In genomic region chr16:87093804-87094203, GRCh38 we compare ENCODE assay signal across 36 cellular contexts.
"Had no signal": no experiment of that assay in that cellular context is flagged by ENCODE, and none has a peak within 500 bp of the region (broad histone marks: within the 10 kb centered on the region; RNA-seq: fewer than 3 reads in every experiment).

No MANE protein-coding gene starts in this region.

- H3K36me3 ChIP-seq: ascending aorta, breast epithelium, MG63 had no signal

- ATAC-seq: activated T-cell treated with anti-CD3 and anti-CD28 coated beads, Interleukin-2, amount 50 U/mL, for 72 hours; activated T-helper 17 cell treated with anti-CD3 and anti-CD28 coated beads, Interleukin-2, amount 50 U/mL, for 72 hours; Right ventricle myocardium inferior had no signal

- H3K27ac ChIP-seq: ascending aorta, breast epithelium, PC-9, RWPE1, VCaP had no signal

- DNase-seq: activated CD4-positive, alpha-beta memory T cell treated with anti-CD3 and anti-CD28 coated beads, Interleukin-2, amount 10 ng/mL, durations not matched to agents 7 days and 5 days; activated CD4-positive, alpha-beta T cell treated with anti-CD3 and anti-CD28 coated beads for 1 hour; activated CD4-positive, alpha-beta T cell treated with anti-CD3 and anti-CD28 coated beads for 48 hours; activated CD4-positive, CD25-positive, alpha-beta regulatory T cell; activated effector memory CD4-positive, alpha-beta T cell treated with anti-CD3 and anti-CD28 coated beads, Interleukin-2, amount 50 U/mL, for 16 hours; activated naive CD4-positive, alpha-beta T cell; activated naive CD4-positive, alpha-beta T cell treated with anti-CD3 and anti-CD28 coated beads, Interleukin-2, amount 50 U/mL, for 16 hours; activated naive CD8-positive, alpha-beta T cell treated with anti-CD3 and anti-CD28 coated beads for 36 hours; activated T-cell treated with anti-CD3 and anti-CD28 coated beads, Interleukin-2, amount 50 U/mL, for 1 hour; activated T-cell treated with anti-CD3 and anti-CD28 coated beads, Interleukin-2, amount 50 U/mL, for 72 hours; amniotic stem cell; Kasumi-1; KG1; MG63; NCI-H1092; NCI-H1436 treated with DMSO at 0.1 percent for 48 hours; NCI-H1694 treated with DMSO at 0.1 percent for 48 hours; NCI-H2029; NCI-H2107; NCI-H2171; NCI-H510A; NCI-H526; NCI-H748 treated with DMSO at 0.1 percent for 48 hours; NK-92 treated with Interleukin-12 subunit alpha and Interleukin-12 subunit beta, amount 100 ng/mL, for 24 hours; PC-9; SIG-M5; SW 1271; T-helper 1 cell; T-helper 2 cell; T-helper 9 cell had no signal

- H3K9me3 Mint-ChIP-seq: activated CD4-positive, alpha-beta memory T cell treated with anti-CD3 and anti-CD28 coated beads, Interleukin-2, amount 10 ng/mL, durations not matched to agents 7 days and 5 days; activated naive CD8-positive, alpha-beta T cell treated with anti-CD3 and anti-CD28 coated beads for 36 hours; activated T-cell treated with anti-CD3 and anti-CD28 coated beads, Interleukin-2, amount 50 U/mL, for 72 hours; activated T-helper 17 cell treated with anti-CD3 and anti-CD28 coated beads, Interleukin-2, amount 50 U/mL, for 72 hours had no signal

- H3K36me3 Mint-ChIP-seq: activated naive CD8-positive, alpha-beta T cell treated with anti-CD3 and anti-CD28 coated beads for 36 hours had no signal

- H3K4me3 ChIP-seq: ascending aorta, breast epithelium, MG63, PC-9 had no signal

- H3K4me1 ChIP-seq: ascending aorta, breast epithelium had no signal

- H3K4me2 ChIP-seq: PC-9 had no signal

- H3K4me1 Mint-ChIP-seq: activated CD4-positive, alpha-beta memory T cell treated with anti-CD3 and anti-CD28 coated beads, Interleukin-2, amount 10 ng/mL, durations not matched to agents 7 days and 5 days; activated naive CD8-positive, alpha-beta T cell treated with anti-CD3 and anti-CD28 coated beads for 36 hours; activated T-helper 17 cell treated with anti-CD3 and anti-CD28 coated beads, Interleukin-2, amount 50 U/mL, for 72 hours had no signal

- H2AFZ ChIP-seq: PC-9 had no signal

- H3K4me3 Mint-ChIP-seq: activated CD4-positive, alpha-beta memory T cell treated with anti-CD3 and anti-CD28 coated beads, Interleukin-2, amount 10 ng/mL, durations not matched to agents 7 days and 5 days; activated naive CD8-positive, alpha-beta T cell treated with anti-CD3 and anti-CD28 coated beads for 36 hours; activated T-cell treated with anti-CD3 and anti-CD28 coated beads, Interleukin-2, amount 50 U/mL, for 72 hours; activated T-helper 17 cell treated with anti-CD3 and anti-CD28 coated beads, Interleukin-2, amount 50 U/mL, for 72 hours had no signal

- H3K27ac Mint-ChIP-seq: activated CD4-positive, alpha-beta memory T cell treated with anti-CD3 and anti-CD28 coated beads, Interleukin-2, amount 10 ng/mL, durations not matched to agents 7 days and 5 days; activated naive CD8-positive, alpha-beta T cell treated with anti-CD3 and anti-CD28 coated beads for 36 hours; activated T-cell treated with anti-CD3 and anti-CD28 coated beads, Interleukin-2, amount 50 U/mL, for 72 hours; activated T-helper 17 cell treated with anti-CD3 and anti-CD28 coated beads, Interleukin-2, amount 50 U/mL, for 72 hours had no signal

- H3K27me3 ChIP-seq: ascending aorta, MG63 had no signal

- H3K27me3 Mint-ChIP-seq: activated CD4-positive, alpha-beta memory T cell treated with anti-CD3 and anti-CD28 coated beads, Interleukin-2, amount 10 ng/mL, durations not matched to agents 7 days and 5 days had no signal

- H3K9me3 ChIP-seq: ascending aorta, breast epithelium, MG63 had no signal
